In the genomic region with DNA sequence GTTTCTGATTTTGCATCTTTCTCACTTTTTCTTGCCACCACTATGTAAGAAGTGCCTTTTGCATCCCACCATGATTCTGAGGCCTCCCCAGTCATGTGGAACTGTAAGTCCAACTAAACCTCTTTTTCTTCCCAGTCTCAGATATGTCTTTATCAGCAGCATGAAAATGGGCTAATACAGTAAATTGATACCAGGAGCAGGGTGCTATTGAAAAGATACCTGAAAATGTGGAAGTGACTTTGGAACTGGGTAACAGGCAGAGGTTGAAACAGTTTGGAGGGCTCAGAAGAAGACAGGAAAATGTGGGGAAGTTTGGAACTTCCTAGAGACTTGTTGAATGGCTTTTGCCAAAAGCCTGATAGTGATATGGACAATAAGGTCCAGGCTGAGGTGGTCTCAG, we compare ENCODE assay signal across 6 cellular contexts. TPM values are rescaled to one million over a fixed set of nuclear protein-coding genes. Genes with fewer than 3 reads are reported as not detected.
"Had no signal": no experiment of that assay in that cellular context is flagged by ENCODE, and none has a peak within 500 bp of the region (broad histone marks: within the 10 kb centered on the region; RNA-seq: fewer than 3 reads in every experiment).

No MANE protein-coding gene starts in this region.

RNA-seq across cellular contexts. Expression of gene STMND1, which starts 32.9 kb away (rescaled TPM):
- total RNA-seq: GM23248, H1, H4, H7, H9 had no signal
- polyA plus RNA-seq: GM23248, GM23338, H1 had no signal
